In genomic region chrY:19075471-19076253, GRCh38 we compare ENCODE assay signal across 8 cellular contexts.
DNase-seq lines count a peak whose midpoint lies in the region; ATAC-seq lines count a peak whose summit lies in the region.

No MANE protein-coding gene starts in this region.

- H3K4me3 Mint-ChIP-seq in activated naive CD4-positive, alpha-beta T cell treated with anti-CD3 and anti-CD28 coated beads, Interleukin-2, amount 50 U/mL, for 24 hours: peak overlapping the region; percentile 88

- no peaks in the 10 kb centered on the region for H3K36me3 ChIP-seq in urinary bladder (ENCODE audit: insufficient read depth)

- H3K4me3 ChIP-seq in urinary bladder (ENCODE audit: low read depth, low read length): peak overlapping the region; percentile 62

- no peaks in the 10 kb centered on the region for H3K27me3 Mint-ChIP-seq in activated naive CD4-positive, alpha-beta T cell treated with anti-CD3 and anti-CD28 coated beads, Interleukin-2, amount 50 U/mL, for 24 hours

- no peaks in the 10 kb centered on the region for H3K36me3 Mint-ChIP-seq in activated naive CD4-positive, alpha-beta T cell treated with anti-CD3 and anti-CD28 coated beads, Interleukin-2, amount 50 U/mL, for 24 hours

- DNase-seq in Right ventricle myocardium inferior (ENCODE audit: missing footprints): peak; percentile 88
- no peak for DNase-seq in cardiac septum (ENCODE audit: low spot score)
- peak; percentile 93 for DNase-seq in left kidney (ENCODE audit: low read depth, low spot score)
- DNase-seq in HT-29 (ENCODE audit: low spot score): no peak

- H3K27ac Mint-ChIP-seq in activated naive CD4-positive, alpha-beta T cell treated with anti-CD3 and anti-CD28 coated beads, Interleukin-2, amount 50 U/mL, for 24 hours: peak overlapping the region; percentile 80

- H3K4me1 Mint-ChIP-seq in activated naive CD4-positive, alpha-beta T cell treated with anti-CD3 and anti-CD28 coated beads, Interleukin-2, amount 50 U/mL, for 24 hours: peaks cover 12% of the 10 kb centered on the region

- intact Hi-C loops in Right ventricle myocardium inferior (cut with DNase I): no loop called here
- intact Hi-C loops in cardiac septum (cut with DNase I): no loop called here

- no peaks in the 10 kb centered on the region for H3K4me1 ChIP-seq in urinary bladder (ENCODE audit: insufficient read depth)

- 2% methylated on average over 28 of the region's 28 CpGs for WGBS in urinary bladder

- H3K27ac ChIP-seq in urinary bladder (ENCODE audit: low read depth): no peak overlapping the region

- H3K9me3 Mint-ChIP-seq in activated naive CD4-positive, alpha-beta T cell treated with anti-CD3 and anti-CD28 coated beads, Interleukin-2, amount 50 U/mL, for 24 hours: no peaks in the 10 kb centered on the region

- ATAC-seq in Right ventricle myocardium inferior (peak; percentile 85), GM21737 (IDR thresholded peaks at IDR 0.05; ENCODE audit: unreplicated experiment) (no peak), HG02970 (IDR thresholded peaks at IDR 0.05; ENCODE audit: low FRiP score, unreplicated experiment) (no peak)

Comparison
In these comparisons a context has a peak if more than half of its experiments do, and no peak if none do; other contexts are left out.
1. DNase-seq: peak in Right ventricle myocardium inferior (single experiment) and left kidney (single experiment); none in cardiac septum (single experiment) and HT-29 (single experiment).